Comparison of ENCODE assay signal across 24 cellular contexts in the genomic region with DNA sequence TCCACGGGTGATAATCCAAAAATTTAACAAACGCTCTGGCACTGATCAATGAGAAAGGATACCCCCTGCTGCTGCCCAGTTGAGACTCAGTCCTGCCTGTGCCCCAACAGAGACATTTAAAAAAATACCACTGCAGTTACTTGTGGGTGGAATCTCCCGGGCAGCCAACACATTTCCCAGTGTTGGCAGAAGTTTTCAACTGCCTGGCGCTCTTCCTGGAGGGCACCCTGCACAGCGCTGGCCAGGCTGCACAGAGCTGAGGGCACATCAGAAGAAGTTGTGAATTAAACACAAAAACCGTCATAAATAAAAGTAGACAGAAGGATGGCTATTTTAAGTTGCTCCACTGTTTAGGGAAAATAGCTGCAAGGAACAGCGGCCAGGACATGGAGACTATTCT.
DNase-seq lines count a peak whose midpoint lies in the region; ATAC-seq and TF ChIP-seq lines count a peak whose summit lies in the region.
"Had no signal": no experiment of that assay in that cellular context is flagged by ENCODE, and none has a peak within 500 bp of the region (broad histone marks: within the 10 kb centered on the region; RNA-seq: fewer than 3 reads in every experiment).

No MANE protein-coding gene starts in this region.

- no peaks in the 10 kb centered on the region for H3K4me1 ChIP-seq in vagina
- H3K4me1 ChIP-seq: A549, SJCRH30 had no signal

- H3K36me3 ChIP-seq in vagina, result no peaks in the 10 kb centered on the region
- H3K36me3 ChIP-seq: heart left ventricle, prostate gland, SJCRH30 had no signal

- H3K9me3 ChIP-seq in vagina, result no peaks in the 10 kb centered on the region
- H3K9me3 ChIP-seq: A549, heart left ventricle, prostate gland, SJCRH30 had no signal

- no peaks in the 10 kb centered on the region for H3K9me3 Mint-ChIP-seq in activated naive CD8-positive, alpha-beta T cell treated with anti-CD3 and anti-CD28 coated beads for 36 hours
- H3K9me3 Mint-ChIP-seq: natural killer cell had no signal

- peaks cover 2% of the 10 kb centered on the region for H3K4me1 Mint-ChIP-seq in activated naive CD8-positive, alpha-beta T cell treated with anti-CD3 and anti-CD28 coated beads for 36 hours

- intact Hi-C loops in left cardiac atrium (cut with DNase I), result no loop called here
- intact Hi-C loops in cardiac septum (cut with DNase I), result no loop called here
- intact Hi-C loops in vagina (cut with DNase I), result no loop called here

- DNase-seq in left cardiac atrium, result no peak
- no peak for DNase-seq in cardiac septum (ENCODE audit: low spot score)
- peak; percentile 41 for DNase-seq in fibroblast of gingiva (ENCODE audit: low read depth)
- DNase-seq in occipital lobe (lab: John Stamatoyannopoulos, UW), result peak; percentile 51
- DNase-seq in vagina (ENCODE audit: extremely low spot score in 2 of 2), result no peak
- DNase-seq in islet precursor cell, result no peak
- DNase-seq in activated naive CD8-positive, alpha-beta T cell treated with anti-CD3 and anti-CD28 coated beads for 36 hours, result no peak
- DNase-seq: activated CD4-positive, alpha-beta T cell treated with anti-CD3 and anti-CD28 coated beads for 1 hour; cortex of kidney; heart left ventricle; natural killer cell; NCI-H1048; NCI-H1694 treated with DMSO at 0.1 percent for 48 hours; NCI-H2171 treated with DMSO at 0.1 percent for 48 hours; NCI-H524; NK-92 treated with Interleukin-12 subunit alpha and Interleukin-12 subunit beta, amount 100 ng/mL, for 24 hours; SJCRH30; T-cell had no signal

- H3K4me3 ChIP-seq in vagina, result no peak overlapping the region
- H3K4me3 ChIP-seq: A549, heart left ventricle, prostate gland, SJCRH30 had no signal

- TF ChIP-seq POLR2A in vagina (IDR thresholded peaks at IDR 0.05), result no peak

- no peak overlapping the region for H3K4me3 Mint-ChIP-seq in activated naive CD8-positive, alpha-beta T cell treated with anti-CD3 and anti-CD28 coated beads for 36 hours
- H3K4me3 Mint-ChIP-seq: B cell, natural killer cell, T-cell had no signal

- H3K27ac Mint-ChIP-seq in activated naive CD8-positive, alpha-beta T cell treated with anti-CD3 and anti-CD28 coated beads for 36 hours, result no peak overlapping the region
- H3K27ac Mint-ChIP-seq: B cell, natural killer cell, T-cell had no signal

- H3K36me3 Mint-ChIP-seq in activated naive CD8-positive, alpha-beta T cell treated with anti-CD3 and anti-CD28 coated beads for 36 hours, result no peaks in the 10 kb centered on the region
- H3K36me3 Mint-ChIP-seq: natural killer cell, T-cell had no signal

- no peak overlapping the region for H3K27ac ChIP-seq in vagina
- H3K27ac ChIP-seq: A549, prostate gland, SJCRH30 had no signal

- peak; percentile 40 to 81 for ATAC-seq in left cardiac atrium
- ATAC-seq in GM21737 (IDR thresholded peaks at IDR 0.05; ENCODE audit: unreplicated experiment), result no peak
- ATAC-seq: A549, HCT116, natural killer cell, Panc1, T-cell had no signal

- no peaks in the 10 kb centered on the region for H3K27me3 ChIP-seq in vagina
- H3K27me3 ChIP-seq: heart left ventricle, SJCRH30 had no signal

- no peak for TF ChIP-seq CTCF in vagina (IDR thresholded peaks at IDR 0.05)

- peaks cover 16% of the 10 kb centered on the region for H3K27me3 Mint-ChIP-seq in activated naive CD8-positive, alpha-beta T cell treated with anti-CD3 and anti-CD28 coated beads for 36 hours

Comparison
In these comparisons a context has a peak if more than half of its experiments do, and no peak if none do; other contexts are left out.
1. DNase-seq: peak in fibroblast of gingiva (single experiment) and occipital lobe (single experiment); none in left cardiac atrium (single experiment), cardiac septum (single experiment), vagina (0 of 2), islet precursor cell (single experiment) and activated naive CD8-positive, alpha-beta T cell treated with anti-CD3 and anti-CD28 coated beads for 36 hours (single experiment).